ENCODE assay signal across 1 cellular context in the genomic region with DNA sequence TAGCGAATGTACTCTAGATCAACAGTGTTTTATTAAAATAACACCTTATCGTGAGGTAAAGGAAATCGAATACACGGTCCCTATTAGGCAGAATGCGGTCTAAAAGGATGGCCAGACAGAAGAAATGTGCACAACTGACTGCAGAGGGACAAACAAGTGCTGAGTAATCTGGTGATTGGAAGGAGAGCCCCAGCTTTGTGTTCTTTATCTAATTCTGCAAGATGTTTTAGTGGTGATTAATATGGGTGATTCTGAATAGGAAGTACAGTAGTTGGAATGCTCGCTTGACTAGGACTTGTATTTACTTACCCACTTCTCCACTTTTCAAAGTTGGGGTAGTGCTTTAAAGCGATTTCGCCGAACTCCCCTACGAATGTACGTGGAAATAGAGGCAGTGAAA.
A peak's percentile ranks its signal among the peaks of the same experiment; 100 is the strongest.
TF ChIP-seq lines count a peak whose summit lies in the region.

No MANE protein-coding gene starts in this region.

TF ChIP-seq in K562, 482 proteins besides CTCF, POLR2A, EP300 and RAD21 (continued from another document and continues in another):
- TF ChIP-seq, protein P1, sequence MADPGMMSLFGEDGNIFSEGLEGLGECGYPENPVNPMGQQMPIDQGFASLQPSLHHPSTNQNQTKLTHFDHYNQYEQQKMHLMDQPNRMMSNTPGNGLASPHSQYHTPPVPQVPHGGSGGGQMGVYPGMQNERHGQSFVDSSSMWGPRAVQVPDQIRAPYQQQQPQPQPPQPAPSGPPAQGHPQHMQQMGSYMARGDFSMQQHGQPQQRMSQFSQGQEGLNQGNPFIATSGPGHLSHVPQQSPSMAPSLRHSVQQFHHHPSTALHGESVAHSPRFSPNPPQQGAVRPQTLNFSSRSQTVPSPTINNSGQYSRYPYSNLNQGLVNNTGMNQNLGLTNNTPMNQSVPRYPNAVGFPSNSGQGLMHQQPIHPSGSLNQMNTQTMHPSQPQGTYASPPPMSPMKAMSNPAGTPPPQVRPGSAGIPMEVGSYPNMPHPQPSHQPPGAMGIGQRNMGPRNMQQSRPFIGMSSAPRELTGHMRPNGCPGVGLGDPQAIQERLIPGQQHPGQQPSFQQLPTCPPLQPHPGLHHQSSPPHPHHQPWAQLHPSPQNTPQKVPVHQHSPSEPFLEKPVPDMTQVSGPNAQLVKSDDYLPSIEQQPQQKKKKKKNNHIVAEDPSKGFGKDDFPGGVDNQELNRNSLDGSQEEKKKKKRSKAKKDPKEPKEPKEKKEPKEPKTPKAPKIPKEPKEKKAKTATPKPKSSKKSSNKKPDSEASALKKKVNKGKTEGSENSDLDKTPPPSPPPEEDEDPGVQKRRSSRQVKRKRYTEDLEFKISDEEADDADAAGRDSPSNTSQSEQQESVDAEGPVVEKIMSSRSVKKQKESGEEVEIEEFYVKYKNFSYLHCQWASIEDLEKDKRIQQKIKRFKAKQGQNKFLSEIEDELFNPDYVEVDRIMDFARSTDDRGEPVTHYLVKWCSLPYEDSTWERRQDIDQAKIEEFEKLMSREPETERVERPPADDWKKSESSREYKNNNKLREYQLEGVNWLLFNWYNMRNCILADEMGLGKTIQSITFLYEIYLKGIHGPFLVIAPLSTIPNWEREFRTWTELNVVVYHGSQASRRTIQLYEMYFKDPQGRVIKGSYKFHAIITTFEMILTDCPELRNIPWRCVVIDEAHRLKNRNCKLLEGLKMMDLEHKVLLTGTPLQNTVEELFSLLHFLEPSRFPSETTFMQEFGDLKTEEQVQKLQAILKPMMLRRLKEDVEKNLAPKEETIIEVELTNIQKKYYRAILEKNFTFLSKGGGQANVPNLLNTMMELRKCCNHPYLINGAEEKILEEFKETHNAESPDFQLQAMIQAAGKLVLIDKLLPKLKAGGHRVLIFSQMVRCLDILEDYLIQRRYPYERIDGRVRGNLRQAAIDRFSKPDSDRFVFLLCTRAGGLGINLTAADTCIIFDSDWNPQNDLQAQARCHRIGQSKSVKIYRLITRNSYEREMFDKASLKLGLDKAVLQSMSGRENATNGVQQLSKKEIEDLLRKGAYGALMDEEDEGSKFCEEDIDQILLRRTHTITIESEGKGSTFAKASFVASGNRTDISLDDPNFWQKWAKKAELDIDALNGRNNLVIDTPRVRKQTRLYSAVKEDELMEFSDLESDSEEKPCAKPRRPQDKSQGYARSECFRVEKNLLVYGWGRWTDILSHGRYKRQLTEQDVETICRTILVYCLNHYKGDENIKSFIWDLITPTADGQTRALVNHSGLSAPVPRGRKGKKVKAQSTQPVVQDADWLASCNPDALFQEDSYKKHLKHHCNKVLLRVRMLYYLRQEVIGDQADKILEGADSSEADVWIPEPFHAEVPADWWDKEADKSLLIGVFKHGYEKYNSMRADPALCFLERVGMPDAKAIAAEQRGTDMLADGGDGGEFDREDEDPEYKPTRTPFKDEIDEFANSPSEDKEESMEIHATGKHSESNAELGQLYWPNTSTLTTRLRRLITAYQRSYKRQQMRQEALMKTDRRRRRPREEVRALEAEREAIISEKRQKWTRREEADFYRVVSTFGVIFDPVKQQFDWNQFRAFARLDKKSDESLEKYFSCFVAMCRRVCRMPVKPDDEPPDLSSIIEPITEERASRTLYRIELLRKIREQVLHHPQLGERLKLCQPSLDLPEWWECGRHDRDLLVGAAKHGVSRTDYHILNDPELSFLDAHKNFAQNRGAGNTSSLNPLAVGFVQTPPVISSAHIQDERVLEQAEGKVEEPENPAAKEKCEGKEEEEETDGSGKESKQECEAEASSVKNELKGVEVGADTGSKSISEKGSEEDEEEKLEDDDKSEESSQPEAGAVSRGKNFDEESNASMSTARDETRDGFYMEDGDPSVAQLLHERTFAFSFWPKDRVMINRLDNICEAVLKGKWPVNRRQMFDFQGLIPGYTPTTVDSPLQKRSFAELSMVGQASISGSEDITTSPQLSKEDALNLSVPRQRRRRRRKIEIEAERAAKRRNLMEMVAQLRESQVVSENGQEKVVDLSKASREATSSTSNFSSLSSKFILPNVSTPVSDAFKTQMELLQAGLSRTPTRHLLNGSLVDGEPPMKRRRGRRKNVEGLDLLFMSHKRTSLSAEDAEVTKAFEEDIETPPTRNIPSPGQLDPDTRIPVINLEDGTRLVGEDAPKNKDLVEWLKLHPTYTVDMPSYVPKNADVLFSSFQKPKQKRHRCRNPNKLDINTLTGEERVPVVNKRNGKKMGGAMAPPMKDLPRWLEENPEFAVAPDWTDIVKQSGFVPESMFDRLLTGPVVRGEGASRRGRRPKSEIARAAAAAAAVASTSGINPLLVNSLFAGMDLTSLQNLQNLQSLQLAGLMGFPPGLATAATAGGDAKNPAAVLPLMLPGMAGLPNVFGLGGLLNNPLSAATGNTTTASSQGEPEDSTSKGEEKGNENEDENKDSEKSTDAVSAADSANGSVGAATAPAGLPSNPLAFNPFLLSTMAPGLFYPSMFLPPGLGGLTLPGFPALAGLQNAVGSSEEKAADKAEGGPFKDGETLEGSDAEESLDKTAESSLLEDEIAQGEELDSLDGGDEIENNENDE (IDR thresholded peaks at IDR 0.05; ENCODE audit: low read depth, low read length): no peak
- no peak for TF ChIP-seq ZNF444 (CRISPR knock-in tag; IDR thresholded peaks at IDR 0.05)
- TF ChIP-seq OTX1 (CRISPR knock-in tag; IDR thresholded peaks at IDR 0.05): no peak
- no peak for TF ChIP-seq MTF1 (CRISPR knock-in tag; IDR thresholded peaks at IDR 0.05; ENCODE audit: borderline replicate concordance)
- no peak for TF ChIP-seq PTRF (tag; IDR thresholded peaks at IDR 0.05)
- peak in 1 of 2 experiments; percentile 80; a peak in 3 of 4 replicates for TF ChIP-seq RCOR1 (IDR thresholded peaks at IDR 0.05; ENCODE audit: borderline replicate concordance in 1 of 2, low read depth in 2 of 2, low read length in 2 of 2)
- TF ChIP-seq CEBPB (tag; IDR thresholded peaks at IDR 0.05): no peak
- TF ChIP-seq DPF2 (IDR thresholded peaks at IDR 0.05): peak; percentile 81
- TF ChIP-seq GTF2A2 (tag; IDR thresholded peaks at IDR 0.05): no peak
- no peak for TF ChIP-seq POLR3A (IDR thresholded peaks at IDR 0.05; ENCODE audit: borderline replicate concordance, extremely low read depth, insufficient read depth, insufficient read length)
- no peak for TF ChIP-seq MTA2 (IDR thresholded peaks at IDR 0.05; ENCODE audit: low read depth)
- TF ChIP-seq LCOR (CRISPR knock-in tag; IDR thresholded peaks at IDR 0.05): no peak
- no peak for TF ChIP-seq JUN (IDR thresholded peaks at IDR 0.05; ENCODE audit: borderline replicate concordance, low read depth, low read length)
- TF ChIP-seq JUN (CRISPR knock-in tag; IDR thresholded peaks at IDR 0.05; ENCODE audit: borderline replicate concordance): no peak
- TF ChIP-seq, protein P2, sequence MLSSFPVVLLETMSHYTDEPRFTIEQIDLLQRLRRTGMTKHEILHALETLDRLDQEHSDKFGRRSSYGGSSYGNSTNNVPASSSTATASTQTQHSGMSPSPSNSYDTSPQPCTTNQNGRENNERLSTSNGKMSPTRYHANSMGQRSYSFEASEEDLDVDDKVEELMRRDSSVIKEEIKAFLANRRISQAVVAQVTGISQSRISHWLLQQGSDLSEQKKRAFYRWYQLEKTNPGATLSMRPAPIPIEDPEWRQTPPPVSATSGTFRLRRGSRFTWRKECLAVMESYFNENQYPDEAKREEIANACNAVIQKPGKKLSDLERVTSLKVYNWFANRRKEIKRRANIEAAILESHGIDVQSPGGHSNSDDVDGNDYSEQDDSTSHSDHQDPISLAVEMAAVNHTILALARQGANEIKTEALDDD (IDR thresholded peaks at IDR 0.05): peak; percentile 98
- 0 out of 2 replicates have a peak, but pooled peaks have one; percentile 4 for TF ChIP-seq NFIC (IDR thresholded peaks at IDR 0.05)
- TF ChIP-seq U2AF2 (optimal IDR thresholded peaks at IDR 0.05; ENCODE audit: low read depth, low read length): no peak
- no peak for TF ChIP-seq ZFX (CRISPR knock-in tag; IDR thresholded peaks at IDR 0.05)
- TF ChIP-seq, protein P3, sequence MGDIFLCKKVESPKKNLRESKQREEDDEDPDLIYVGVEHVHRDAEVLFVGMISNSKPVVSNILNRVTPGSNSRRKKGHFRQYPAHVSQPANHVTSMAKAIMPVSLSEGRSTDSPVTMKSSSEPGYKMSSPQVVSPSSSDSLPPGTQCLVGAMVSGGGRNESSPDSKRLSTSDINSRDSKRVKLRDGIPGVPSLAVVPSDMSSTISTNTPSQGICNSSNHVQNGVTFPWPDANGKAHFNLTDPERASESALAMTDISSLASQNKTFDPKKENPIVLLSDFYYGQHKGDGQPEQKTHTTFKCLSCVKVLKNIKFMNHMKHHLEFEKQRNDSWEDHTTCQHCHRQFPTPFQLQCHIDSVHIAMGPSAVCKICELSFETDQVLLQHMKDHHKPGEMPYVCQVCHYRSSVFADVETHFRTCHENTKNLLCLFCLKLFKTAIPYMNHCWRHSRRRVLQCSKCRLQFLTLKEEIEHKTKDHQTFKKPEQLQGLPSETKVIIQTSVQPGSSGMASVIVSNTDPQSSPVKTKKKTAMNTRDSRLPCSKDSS (IDR thresholded peaks at IDR 0.05; ENCODE audit: low read depth, partially characterized antibody): no peak
- no peak for TF ChIP-seq ZNF408 (CRISPR knock-in tag; IDR thresholded peaks at IDR 0.05; ENCODE audit: low read depth)
- TF ChIP-seq SOX6 (IDR thresholded peaks at IDR 0.05): peak; percentile 71
- TF ChIP-seq PYGO2 (tag; IDR thresholded peaks at IDR 0.05): no peak
- no peak for TF ChIP-seq ELK3 (CRISPR knock-in tag; IDR thresholded peaks at IDR 0.05)
- TF ChIP-seq CBFA2T3 (IDR thresholded peaks at IDR 0.05): peak; percentile 76
- TF ChIP-seq POLR2AphosphoS2 (IDR thresholded peaks at IDR 0.05; ENCODE audit: low read length): no peak
- no peak for TF ChIP-seq ZNF146 (CRISPR knock-in tag; IDR thresholded peaks at IDR 0.05; ENCODE audit: unreplicated experiment)
- no peak for TF ChIP-seq ZNF586 (CRISPR knock-in tag; conservative IDR thresholded peaks at IDR 0.05)
- TF ChIP-seq ZNF668 (CRISPR knock-in tag; IDR thresholded peaks at IDR 0.05): no peak
- TF ChIP-seq ZNF24 (IDR thresholded peaks at IDR 0.05): no peak
- TF ChIP-seq, protein P4, sequence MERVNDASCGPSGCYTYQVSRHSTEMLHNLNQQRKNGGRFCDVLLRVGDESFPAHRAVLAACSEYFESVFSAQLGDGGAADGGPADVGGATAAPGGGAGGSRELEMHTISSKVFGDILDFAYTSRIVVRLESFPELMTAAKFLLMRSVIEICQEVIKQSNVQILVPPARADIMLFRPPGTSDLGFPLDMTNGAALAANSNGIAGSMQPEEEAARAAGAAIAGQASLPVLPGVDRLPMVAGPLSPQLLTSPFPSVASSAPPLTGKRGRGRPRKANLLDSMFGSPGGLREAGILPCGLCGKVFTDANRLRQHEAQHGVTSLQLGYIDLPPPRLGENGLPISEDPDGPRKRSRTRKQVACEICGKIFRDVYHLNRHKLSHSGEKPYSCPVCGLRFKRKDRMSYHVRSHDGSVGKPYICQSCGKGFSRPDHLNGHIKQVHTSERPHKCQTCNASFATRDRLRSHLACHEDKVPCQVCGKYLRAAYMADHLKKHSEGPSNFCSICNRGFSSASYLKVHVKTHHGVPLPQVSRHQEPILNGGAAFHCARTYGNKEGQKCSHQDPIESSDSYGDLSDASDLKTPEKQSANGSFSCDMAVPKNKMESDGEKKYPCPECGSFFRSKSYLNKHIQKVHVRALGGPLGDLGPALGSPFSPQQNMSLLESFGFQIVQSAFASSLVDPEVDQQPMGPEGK (CRISPR knock-in tag; IDR thresholded peaks at IDR 0.05; ENCODE audit: borderline replicate concordance): no peak
- TF ChIP-seq MCM2 (IDR thresholded peaks at IDR 0.05; ENCODE audit: low read depth): no peak
- TF ChIP-seq ZNF224 (CRISPR knock-in tag; IDR thresholded peaks at IDR 0.05): no peak
- no peak for TF ChIP-seq SRSF9 (IDR thresholded peaks at IDR 0.05; ENCODE audit: borderline replicate concordance, low read depth, low read length)
- no peak for TF ChIP-seq ERF (CRISPR knock-in tag; IDR thresholded peaks at IDR 0.05)
- TF ChIP-seq RBM25 (IDR thresholded peaks at IDR 0.05; ENCODE audit: low read depth, low read length, severe bottlenecking): no peak
- no peak for TF ChIP-seq MECOM (CRISPR knock-in tag; IDR thresholded peaks at IDR 0.05)
- TF ChIP-seq ZNF124 (CRISPR knock-in tag; IDR thresholded peaks at IDR 0.05): no peak
- no peak for TF ChIP-seq ZNF583 (CRISPR knock-in tag; IDR thresholded peaks at IDR 0.05)
- no peak for TF ChIP-seq NFATC3 (IDR thresholded peaks at IDR 0.05)
- no peak for TF ChIP-seq SMAD3 (CRISPR knock-in tag; conservative IDR thresholded peaks at IDR 0.05)
- TF ChIP-seq SUPT5H (IDR thresholded peaks at IDR 0.05): peak; percentile 23; the same call in 1 of the 2 replicates
- TF ChIP-seq, protein P5, sequence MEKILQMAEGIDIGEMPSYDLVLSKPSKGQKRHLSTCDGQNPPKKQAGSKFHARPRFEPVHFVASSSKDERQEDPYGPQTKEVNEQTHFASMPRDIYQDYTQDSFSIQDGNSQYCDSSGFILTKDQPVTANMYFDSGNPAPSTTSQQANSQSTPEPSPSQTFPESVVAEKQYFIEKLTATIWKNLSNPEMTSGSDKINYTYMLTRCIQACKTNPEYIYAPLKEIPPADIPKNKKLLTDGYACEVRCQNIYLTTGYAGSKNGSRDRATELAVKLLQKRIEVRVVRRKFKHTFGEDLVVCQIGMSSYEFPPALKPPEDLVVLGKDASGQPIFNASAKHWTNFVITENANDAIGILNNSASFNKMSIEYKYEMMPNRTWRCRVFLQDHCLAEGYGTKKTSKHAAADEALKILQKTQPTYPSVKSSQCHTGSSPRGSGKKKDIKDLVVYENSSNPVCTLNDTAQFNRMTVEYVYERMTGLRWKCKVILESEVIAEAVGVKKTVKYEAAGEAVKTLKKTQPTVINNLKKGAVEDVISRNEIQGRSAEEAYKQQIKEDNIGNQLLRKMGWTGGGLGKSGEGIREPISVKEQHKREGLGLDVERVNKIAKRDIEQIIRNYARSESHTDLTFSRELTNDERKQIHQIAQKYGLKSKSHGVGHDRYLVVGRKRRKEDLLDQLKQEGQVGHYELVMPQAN (IDR thresholded peaks at IDR 0.05; ENCODE audit: borderline replicate concordance): no peak
- TF ChIP-seq MIER1 (IDR thresholded peaks at IDR 0.05; ENCODE audit: low read depth): no peak
- peak; percentile 26 for TF ChIP-seq TBP (optimal IDR thresholded peaks at IDR 0.05; ENCODE audit: low read depth, low read length)
- TF ChIP-seq TAF15 (IDR thresholded peaks at IDR 0.05; ENCODE audit: low read depth, low read length): no peak
- no peak for TF ChIP-seq PHB (CRISPR knock-in tag; IDR thresholded peaks at IDR 0.05)
- TF ChIP-seq, protein P6, sequence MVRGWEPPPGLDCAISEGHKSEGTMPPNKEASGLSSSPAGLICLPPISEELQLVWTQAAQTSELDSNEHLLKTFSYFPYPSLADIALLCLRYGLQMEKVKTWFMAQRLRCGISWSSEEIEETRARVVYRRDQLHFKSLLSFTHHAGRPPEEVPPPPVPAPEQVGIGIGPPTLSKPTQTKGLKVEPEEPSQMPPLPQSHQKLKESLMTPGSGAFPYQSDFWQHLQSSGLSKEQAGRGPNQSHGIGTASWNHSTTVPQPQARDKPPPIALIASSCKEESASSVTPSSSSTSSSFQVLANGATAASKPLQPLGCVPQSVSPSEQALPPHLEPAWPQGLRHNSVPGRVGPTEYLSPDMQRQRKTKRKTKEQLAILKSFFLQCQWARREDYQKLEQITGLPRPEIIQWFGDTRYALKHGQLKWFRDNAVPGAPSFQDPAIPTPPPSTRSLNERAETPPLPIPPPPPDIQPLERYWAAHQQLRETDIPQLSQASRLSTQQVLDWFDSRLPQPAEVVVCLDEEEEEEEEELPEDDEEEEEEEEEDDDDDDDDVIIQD (CRISPR knock-in tag; IDR thresholded peaks at IDR 0.05): no peak
